In the genomic region with DNA sequence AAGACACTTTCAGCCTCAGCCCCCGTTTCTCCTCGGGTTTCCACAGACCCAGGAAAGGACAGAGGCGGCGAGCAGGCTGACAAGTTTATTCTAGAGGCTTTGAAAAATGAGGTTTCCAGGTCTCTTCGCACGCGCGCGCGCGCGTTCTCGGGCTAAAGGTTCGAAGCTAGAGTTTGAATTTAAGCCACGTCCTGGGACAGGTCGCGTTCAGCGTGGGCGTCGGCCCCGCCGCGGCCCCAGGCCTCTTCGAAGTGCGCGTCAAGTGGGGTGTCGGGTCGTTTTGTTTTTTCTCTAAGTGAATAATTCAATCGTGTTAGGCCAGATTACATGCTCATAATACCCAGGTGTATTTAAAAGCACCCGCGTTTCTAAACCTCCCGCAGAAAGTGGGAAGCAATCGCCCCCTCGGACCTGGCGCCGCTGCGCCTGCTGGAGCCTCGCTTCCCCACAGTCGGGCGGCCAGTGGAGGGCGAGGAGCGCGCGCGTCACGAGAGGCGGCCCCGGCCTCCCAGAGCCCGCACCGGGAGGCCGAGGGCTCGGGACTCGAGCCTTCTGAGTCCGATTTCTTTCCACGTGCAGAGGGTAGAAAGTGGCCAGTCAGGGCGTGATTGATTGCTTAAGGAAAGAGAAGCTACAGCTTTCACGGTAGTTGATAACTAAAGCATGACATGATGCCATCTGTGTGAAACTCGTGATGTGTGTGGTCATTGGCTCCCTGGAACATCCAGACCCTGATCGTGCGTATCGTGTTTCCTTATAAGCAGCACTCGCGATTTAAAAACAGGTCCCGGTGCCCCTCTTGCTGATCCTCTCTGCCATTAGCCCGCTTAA, we compare ENCODE assay signal across 9 cellular contexts. TPM values are rescaled to one million over a fixed set of nuclear protein-coding genes. Genes with fewer than 3 reads are reported as not detected.
DNase-seq lines count a peak whose midpoint lies in the region; ATAC-seq and TF ChIP-seq lines count a peak whose summit lies in the region.
"Had no signal": no experiment of that assay in that cellular context is flagged by ENCODE, and none has a peak within 500 bp of the region (broad histone marks: within the 10 kb centered on the region; RNA-seq: fewer than 3 reads in every experiment).

No MANE protein-coding gene starts in this region.

- H3K4me3 ChIP-seq in right atrium auricular region (peak overlapping the region; percentile 11 to 39), psoas muscle (peak overlapping the region; percentile 64), SJCRH30 (no peak overlapping the region)
- H3K4me3 ChIP-seq: GM12878 had no signal

- TF ChIP-seq CTCF in Calu3 (IDR thresholded peaks at IDR 0.05; ENCODE audit: unreplicated experiment) (no peak), right atrium auricular region (IDR thresholded peaks at IDR 0.05) (no peak), psoas muscle (IDR thresholded peaks at IDR 0.05) (no peak)

- BruUV-seq in Calu3 (replicated peaks; lab: Mats Ljungman, UMichigan), result no TSS peak

- WGBS in psoas muscle, 3 donors, result 1 to 2% (median 2%) methylated on average over 60 to 65 of the region's 65 CpGs

- peak overlapping the region; percentile 74 for H3K4me3 Mint-ChIP-seq in Calu3 (ENCODE audit: low read depth, unreplicated experiment)
- H3K4me3 Mint-ChIP-seq in activated naive CD8-positive, alpha-beta T cell treated with anti-CD3 and anti-CD28 coated beads, Interleukin-2, amount 10 ng/mL, durations not matched to agents 7 days and 5 days, result peak overlapping the region; percentile 56

- H3K4me1 Mint-ChIP-seq in Calu3 (ENCODE audit: low read depth, unreplicated experiment), result peaks cover 35% of the 10 kb centered on the region
- H3K4me1 Mint-ChIP-seq in activated naive CD8-positive, alpha-beta T cell treated with anti-CD3 and anti-CD28 coated beads, Interleukin-2, amount 10 ng/mL, durations not matched to agents 7 days and 5 days, result peaks cover 17% of the 10 kb centered on the region

- ATAC-seq in activated naive CD8-positive, alpha-beta T cell treated with anti-CD3 and anti-CD28 coated beads, Interleukin-2, amount 10 ng/mL, durations not matched to agents 7 days and 5 days (ENCODE audit: low read depth), result no peak
- peak in 2 of 4 donors; percentile 22 to 35 for ATAC-seq in psoas muscle
- no peak for ATAC-seq in GM19467 (IDR thresholded peaks at IDR 0.05; ENCODE audit: unreplicated experiment)
- ATAC-seq: GM12878 had no signal

- H3K27me3 ChIP-seq in right atrium auricular region (peaks cover 21 to 27% of the 10 kb centered on the region in 2 donors), psoas muscle (ENCODE audit: insufficient read depth in 3 of 3, low read length in 2 of 3) (peaks cover 0 to 72% (median 17%) of the 10 kb centered on the region in 3 donors), SJCRH30 (no peaks in the 10 kb centered on the region)

- H3K4me1 ChIP-seq in right atrium auricular region (peaks cover 4 to 27% of the 10 kb centered on the region in 2 donors), psoas muscle (peaks cover 6% of the 10 kb centered on the region), SJCRH30 (no peaks in the 10 kb centered on the region)

- H3K36me3 Mint-ChIP-seq in Calu3 (ENCODE audit: insufficient read depth, unreplicated experiment), result peaks cover 20% of the 10 kb centered on the region
- H3K36me3 Mint-ChIP-seq in activated naive CD8-positive, alpha-beta T cell treated with anti-CD3 and anti-CD28 coated beads, Interleukin-2, amount 10 ng/mL, durations not matched to agents 7 days and 5 days, result no peaks in the 10 kb centered on the region

- H3K27ac ChIP-seq in right atrium auricular region (no peak overlapping the region), psoas muscle (no peak overlapping the region), SJCRH30 (no peak overlapping the region)

- CTCF ChIA-PET in Calu3 (lab: Charles Lee), result no interaction called here

- POLR2A ChIA-PET in activated naive CD8-positive, alpha-beta T cell treated with anti-CD3 and anti-CD28 coated beads, Interleukin-2, amount 10 ng/mL, durations not matched to agents 7 days and 5 days (lab: Charles Lee), result no interaction called here

- in situ Hi-C loops in ACHN (cut with HindIII; ENCODE audit: low pct_ligation_motif_present, low pct_unique_long_range_greater_than_20kb, low sequenced_read_pairs), result no loop called here

- no peaks in the 10 kb centered on the region for H3K9me3 Mint-ChIP-seq in Calu3 (ENCODE audit: low read depth, unreplicated experiment)
- H3K9me3 Mint-ChIP-seq in activated naive CD8-positive, alpha-beta T cell treated with anti-CD3 and anti-CD28 coated beads, Interleukin-2, amount 10 ng/mL, durations not matched to agents 7 days and 5 days, result no peaks in the 10 kb centered on the region

- H3K36me3 ChIP-seq in right atrium auricular region (no peaks in the 10 kb centered on the region), psoas muscle (ENCODE audit: insufficient read depth in 1 of 2, low read depth in 1 of 2) (no peaks in the 10 kb centered on the region), SJCRH30 (no peaks in the 10 kb centered on the region)

- DNase-seq in Calu3, result peak; percentile 58
- DNase-seq in activated naive CD8-positive, alpha-beta T cell treated with anti-CD3 and anti-CD28 coated beads, Interleukin-2, amount 10 ng/mL, durations not matched to agents 7 days and 5 days, result no peak
- no peak for DNase-seq in right atrium auricular region (ENCODE audit: low spot score)
- DNase-seq in psoas muscle, result no peak
- no peak for DNase-seq in ACHN
- no peak for DNase-seq in RPMI8226
- no peak for DNase-seq in SJCRH30

- peaks cover 47% of the 10 kb centered on the region for H3K27me3 Mint-ChIP-seq in Calu3 (ENCODE audit: unreplicated experiment)
- H3K27me3 Mint-ChIP-seq in activated naive CD8-positive, alpha-beta T cell treated with anti-CD3 and anti-CD28 coated beads, Interleukin-2, amount 10 ng/mL, durations not matched to agents 7 days and 5 days, result peaks cover 67% of the 10 kb centered on the region

- H3K9me3 ChIP-seq in right atrium auricular region (no peaks in the 10 kb centered on the region), psoas muscle (no peaks in the 10 kb centered on the region), SJCRH30 (replicated peaks) (no peaks in the 10 kb centered on the region)

- intact Hi-C loops in Calu3 (cut with micrococcal nuclease; ENCODE audit: unreplicated experiment) (no loop called here), psoas muscle (cut with DNase I) (no loop called here)

- H3K27ac Mint-ChIP-seq in Calu3 (ENCODE audit: unreplicated experiment), result peak overlapping the region; percentile 42
- no peak overlapping the region for H3K27ac Mint-ChIP-seq in activated naive CD8-positive, alpha-beta T cell treated with anti-CD3 and anti-CD28 coated beads, Interleukin-2, amount 10 ng/mL, durations not matched to agents 7 days and 5 days

RNA-seq across cellular contexts. Expression of gene SOX2, which starts 15.8 kb away (rescaled TPM):
- 0.19 and 0.39 TPM in 2 replicates for total RNA-seq in Calu3 (2022)
- total RNA-seq in activated naive CD8-positive, alpha-beta T cell treated with anti-CD3 and anti-CD28 coated beads, Interleukin-2, amount 10 ng/mL, durations not matched to agents 7 days and 5 days, result not detected
- total RNA-seq in right atrium auricular region, result under 1 TPM; 0.51 to 0.67 TPM
- total RNA-seq in psoas muscle, result not detected
- under 1 TPM; 0.03 to 0.09 (median 0.05) TPM for polyA plus RNA-seq in psoas muscle
- 4.7 and 5.4 TPM in 2 replicates for total RNA-seq in SJCRH30 (2014; rRNA removed; shearing (Covaris generic))
